Comparison of ENCODE assay signal across 18 cellular contexts in the genomic region with DNA sequence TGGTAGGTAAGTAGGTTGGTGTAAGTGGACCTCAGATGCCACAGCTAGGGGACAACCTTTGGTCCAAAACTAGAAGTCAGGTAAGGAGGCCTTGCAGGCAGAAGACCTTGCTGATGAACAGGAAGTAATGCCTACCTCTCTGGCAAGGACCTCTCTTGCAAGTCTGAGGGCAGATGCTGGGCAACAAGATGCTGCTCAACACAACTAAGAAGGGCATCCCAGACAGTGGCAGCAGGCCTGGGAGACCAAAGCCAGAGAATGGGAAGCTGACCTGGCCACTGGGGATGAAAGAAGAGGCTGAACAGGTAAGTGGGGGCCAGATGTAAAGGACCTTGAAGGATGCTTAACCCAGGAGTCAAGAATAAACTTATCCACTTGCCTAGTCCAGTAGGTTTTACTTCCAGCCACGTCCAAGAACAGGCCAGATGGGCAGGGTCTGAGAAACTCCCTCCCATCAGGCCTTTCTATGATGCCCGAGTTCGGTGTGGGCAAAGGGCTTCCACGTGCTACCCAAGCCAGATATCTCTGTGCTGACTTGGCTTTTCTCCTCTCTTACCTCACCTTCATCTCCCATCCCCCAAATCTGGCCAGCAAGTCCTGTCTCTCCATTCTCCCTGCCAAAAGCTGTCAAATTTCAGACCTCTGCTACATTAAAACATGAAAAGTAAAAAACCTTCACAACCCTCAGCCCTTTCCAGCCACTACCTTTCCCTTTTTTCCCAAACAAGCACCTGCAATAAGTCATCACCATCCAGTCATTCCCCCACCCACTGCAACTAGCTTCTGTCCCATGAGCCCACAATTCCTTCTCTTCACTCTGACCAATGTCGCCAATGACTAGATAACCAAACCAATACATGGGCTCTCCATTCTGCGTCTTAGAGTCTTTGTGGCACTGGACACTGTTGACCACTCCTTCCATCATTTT. TPM values are rescaled to one million over a fixed set of nuclear protein-coding genes. Genes with fewer than 3 reads are reported as not detected.
DNase-seq lines count a peak whose midpoint lies in the region; ATAC-seq and TF ChIP-seq lines count a peak whose summit lies in the region.
"Had no signal": no experiment of that assay in that cellular context is flagged by ENCODE, and none has a peak within 500 bp of the region (broad histone marks: within the 10 kb centered on the region; RNA-seq: fewer than 3 reads in every experiment).

No MANE protein-coding gene starts in this region.

- no peak for DNase-seq in activated T-cell treated with anti-CD3 and anti-CD28 coated beads, Interleukin-2, amount 50 U/mL, for 72 hours
- DNase-seq in activated T-cell treated with anti-CD3 and anti-CD28 coated beads for 4 hours = no peak
- no peak for DNase-seq in HFFc6
- DNase-seq in colonic mucosa = no peak
- no peak for DNase-seq in neural crest cell (ENCODE audit: low read depth, low spot score)
- DNase-seq in GF-D8 (lab: John Stamatoyannopoulos, UW) = no peak
- DNase-seq: activated CD8-positive, alpha-beta memory T cell treated with anti-CD3 and anti-CD28 coated beads for 24 hours; activated gamma-delta T cell treated with Interleukin-2 at 50 U/mL for 16 hours; body of pancreas; dermis blood vessel endothelial cell; mesendoderm; NCI-H2171; NCI-H748 treated with DMSO at 0.1 percent for 48 hours; right cardiac atrium had no signal

- H3K27ac ChIP-seq in colonic mucosa = peak overlapping the region; percentile 63
- H3K27ac ChIP-seq: body of pancreas had no signal

- peaks cover 14 to 29% of the 10 kb centered on the region in 2 donors for H3K36me3 Mint-ChIP-seq in activated T-cell treated with anti-CD3 and anti-CD28 coated beads, Interleukin-2, amount 50 U/mL, for 72 hours (ENCODE audit: insufficient read depth in 2 of 2)
- H3K36me3 Mint-ChIP-seq in HFFc6 (ENCODE audit: low read depth) (peaks cover 57% of the 10 kb centered on the region), neural crest cell (ENCODE audit: low read depth) (peaks cover 45% of the 10 kb centered on the region)

- H3K36me3 ChIP-seq in colonic mucosa = peaks cover 4% of the 10 kb centered on the region

- H3K4me1 Mint-ChIP-seq in activated T-cell treated with anti-CD3 and anti-CD28 coated beads, Interleukin-2, amount 50 U/mL, for 72 hours (ENCODE audit: low read depth) = peaks cover 21% of the 10 kb centered on the region
- H3K4me1 Mint-ChIP-seq in HFFc6 (ENCODE audit: low read depth) = peaks cover 7% of the 10 kb centered on the region
- H3K4me1 Mint-ChIP-seq in neural crest cell = no peaks in the 10 kb centered on the region

- peak overlapping the region; percentile 49 for H3K27ac Mint-ChIP-seq in activated T-cell treated with anti-CD3 and anti-CD28 coated beads, Interleukin-2, amount 50 U/mL, for 72 hours
- H3K27ac Mint-ChIP-seq in HFFc6 (peak overlapping the region; percentile 16), neural crest cell (ENCODE audit: unreplicated experiment) (no peak overlapping the region)
- H3K27ac Mint-ChIP-seq: type B pancreatic cell had no signal

- H3K27me3 Mint-ChIP-seq in activated T-cell treated with anti-CD3 and anti-CD28 coated beads, Interleukin-2, amount 50 U/mL, for 72 hours (ENCODE audit: low read depth) = no peaks in the 10 kb centered on the region
- H3K27me3 Mint-ChIP-seq in HFFc6 (ENCODE audit: insufficient read depth) = peaks cover 7% of the 10 kb centered on the region
- H3K27me3 Mint-ChIP-seq in neural crest cell (ENCODE audit: low read depth) = no peaks in the 10 kb centered on the region
- H3K27me3 Mint-ChIP-seq: stimulated activated naive CD8-positive, alpha-beta T cell treated with anti-CD3 and anti-CD28 coated beads, Interleukin-15, Interleukin-2, amounts not matched to agents 100 ng/mL and 50 ng/mL, for 24 hours; type B pancreatic cell had no signal

- intact Hi-C loops in colonic mucosa (cut with DNase I) = no loop called here

- no peaks in the 10 kb centered on the region for H3K4me1 ChIP-seq in colonic mucosa
- H3K4me1 ChIP-seq: body of pancreas had no signal

- H3K9ac ChIP-seq in colonic mucosa (ENCODE audit: low read depth in 2 of 2, low read length in 2 of 2) = peak overlapping the region in 1 of 2 donors; percentile 67

- no peak for ATAC-seq in activated T-cell treated with anti-CD3 and anti-CD28 coated beads, Interleukin-2, amount 50 U/mL, for 72 hours (replicated peaks in 1 of 2)
- ATAC-seq in GM19328 (IDR thresholded peaks at IDR 0.05; ENCODE audit: unreplicated experiment) (no peak), GM21367 (IDR thresholded peaks at IDR 0.05; ENCODE audit: unreplicated experiment) (no peak)
- ATAC-seq: body of pancreas had no signal

- no peaks in the 10 kb centered on the region for H3K9me3 ChIP-seq in colonic mucosa
- H3K9me3 ChIP-seq: body of pancreas had no signal

- no peaks in the 10 kb centered on the region for H3K27me3 ChIP-seq in colonic mucosa
- H3K27me3 ChIP-seq: body of pancreas had no signal

- no peaks in the 10 kb centered on the region for H3K9me3 Mint-ChIP-seq in activated T-cell treated with anti-CD3 and anti-CD28 coated beads, Interleukin-2, amount 50 U/mL, for 72 hours
- no peaks in the 10 kb centered on the region for H3K9me3 Mint-ChIP-seq in HFFc6
- H3K9me3 Mint-ChIP-seq in neural crest cell = no peaks in the 10 kb centered on the region
- H3K9me3 Mint-ChIP-seq: stimulated activated naive CD8-positive, alpha-beta T cell treated with anti-CD3 and anti-CD28 coated beads, Interleukin-15, Interleukin-2, amounts not matched to agents 100 ng/mL and 50 ng/mL, for 24 hours; type B pancreatic cell had no signal

- H3K4me3 ChIP-seq in colonic mucosa = no peak overlapping the region
- H3K4me3 ChIP-seq: body of pancreas had no signal

- TF ChIP-seq CTCF in HFFc6 (IDR thresholded peaks at IDR 0.05) (no peak), colonic mucosa (IDR thresholded peaks at IDR 0.05) (no peak), neural crest cell (conservative IDR thresholded peaks at IDR 0.05) (no peak)

- no peak overlapping the region for H3K4me3 Mint-ChIP-seq in activated T-cell treated with anti-CD3 and anti-CD28 coated beads, Interleukin-2, amount 50 U/mL, for 72 hours
- no peak overlapping the region for H3K4me3 Mint-ChIP-seq in HFFc6
- peak overlapping the region; percentile 4 for H3K4me3 Mint-ChIP-seq in neural crest cell
- H3K4me3 Mint-ChIP-seq: stimulated activated naive CD8-positive, alpha-beta T cell treated with anti-CD3 and anti-CD28 coated beads, Interleukin-15, Interleukin-2, amounts not matched to agents 100 ng/mL and 50 ng/mL, for 24 hours; type B pancreatic cell had no signal

RNA-seq across cellular contexts. Expression of a gene that starts 11.5 kb away (rescaled TPM):
- 100 to 1,000 TPM; 177 to 221 TPM for total RNA-seq in activated T-cell treated with anti-CD3 and anti-CD28 coated beads, Interleukin-2, amount 50 U/mL, for 72 hours
- total RNA-seq in HFFc6 (2021; fragmentation: NEBNext Ultra II Directional; extraction: Animal tissue kit (Norgen Biotek cat#: 25700)) = 10 to 100 TPM; 44.4 to 62.1 (median 50.1) TPM
- total RNA-seq in colonic mucosa = 10 to 100 TPM; 57.3 to 67.4 TPM
- total RNA-seq in neural crest cell = 297 and 320 TPM in 2 replicates
